In genomic region chr1:27940297-27940696, GRCh38 we compare ENCODE assay signal across 9 cellular contexts. TPM values are rescaled to one million over a fixed set of nuclear protein-coding genes. Genes with fewer than 3 reads are reported as not detected.
DNase-seq lines count a peak whose midpoint lies in the region; ATAC-seq lines count a peak whose summit lies in the region.
"Had no signal": no experiment of that assay in that cellular context is flagged by ENCODE, and none has a peak within 500 bp of the region (broad histone marks: within the 10 kb centered on the region; RNA-seq: fewer than 3 reads in every experiment).

No MANE protein-coding gene starts in this region.

- no peaks in the 10 kb centered on the region for H3K9me3 Mint-ChIP-seq in activated naive CD8-positive, alpha-beta T cell treated with anti-CD3 and anti-CD28 coated beads for 36 hours
- H3K9me3 Mint-ChIP-seq: brain had no signal

- peaks cover 8% of the 10 kb centered on the region for H3K27me3 Mint-ChIP-seq in activated naive CD8-positive, alpha-beta T cell treated with anti-CD3 and anti-CD28 coated beads for 36 hours

- H3K27ac Mint-ChIP-seq in activated naive CD8-positive, alpha-beta T cell treated with anti-CD3 and anti-CD28 coated beads for 36 hours: peak overlapping the region; percentile 61
- H3K27ac Mint-ChIP-seq: brain had no signal

- DNase-seq in NCI-H2196 (lab: John Stamatoyannopoulos, UW; ENCODE audit: unreplicated experiment) (peak; percentile 36), NCI-H2196 treated with DMSO at 0.1 percent for 48 hours (lab: John Stamatoyannopoulos, UW; ENCODE audit: unreplicated experiment) (no peak), T-helper 1 cell (peak; percentile 27 to 76 (median 59)), kidney tubule cell (ENCODE audit: low spot score) (peak; percentile 5), cerebellum (ENCODE audit: low spot score) (no peak)
- DNase-seq in activated naive CD8-positive, alpha-beta T cell treated with anti-CD3 and anti-CD28 coated beads for 36 hours: peak; percentile 62
- peak; percentile 39 to 63 for DNase-seq in stimulated activated CD8-positive, alpha-beta memory T cell treated with anti-CD3 and anti-CD28 coated beads, Interleukin-4, amount 100 ng/mL, for 1 hour (ENCODE audit: low read depth in 2 of 2, low spot score in 1 of 2)

- ATAC-seq in HG02623 (IDR thresholded peaks at IDR 0.05; ENCODE audit: unreplicated experiment): no peak

- no peak overlapping the region for H3K4me3 Mint-ChIP-seq in activated naive CD8-positive, alpha-beta T cell treated with anti-CD3 and anti-CD28 coated beads for 36 hours
- H3K4me3 Mint-ChIP-seq: brain had no signal

- no peaks in the 10 kb centered on the region for H3K36me3 Mint-ChIP-seq in activated naive CD8-positive, alpha-beta T cell treated with anti-CD3 and anti-CD28 coated beads for 36 hours
- H3K36me3 Mint-ChIP-seq: brain had no signal

- H3K4me1 Mint-ChIP-seq in activated naive CD8-positive, alpha-beta T cell treated with anti-CD3 and anti-CD28 coated beads for 36 hours: peaks cover 18% of the 10 kb centered on the region

RNA-seq across cellular contexts. Expression of gene SMPDL3B, which starts 5.5 kb away (rescaled TPM):
- under 1 TPM; 0.92 to 0.97 TPM for total RNA-seq in activated naive CD8-positive, alpha-beta T cell treated with anti-CD3 and anti-CD28 coated beads for 36 hours
- 0.73 TPM for total RNA-seq in cerebellum

RNA-seq across cellular contexts. Expression of gene XKR8, which starts 19.5 kb away (rescaled TPM):
- total RNA-seq in activated naive CD8-positive, alpha-beta T cell treated with anti-CD3 and anti-CD28 coated beads for 36 hours: 1 to 10 TPM; 4.1 to 4.4 TPM
- 3.4 TPM for total RNA-seq in cerebellum

RNA-seq across cellular contexts. Expression of gene RPA2, which starts 25.9 kb away (rescaled TPM):
- total RNA-seq in activated naive CD8-positive, alpha-beta T cell treated with anti-CD3 and anti-CD28 coated beads for 36 hours: 100 to 1,000 TPM in 1 of 2 experiments, 10 to 100 TPM in 1; 89.4 to 102 TPM
- total RNA-seq in cerebellum: 43.6 TPM

Comparison
In these comparisons a context has a peak if more than half of its experiments do, and no peak if none do; other contexts are left out.
1. DNase-seq: peak in NCI-H2196 (single experiment), T-helper 1 cell (5 of 5), activated naive CD8-positive, alpha-beta T cell treated with anti-CD3 and anti-CD28 coated beads for 36 hours (single experiment), kidney tubule cell (single experiment) and stimulated activated CD8-positive, alpha-beta memory T cell treated with anti-CD3 and anti-CD28 coated beads, Interleukin-4, amount 100 ng/mL, for 1 hour (2 of 2); none in NCI-H2196 treated with DMSO at 0.1 percent for 48 hours (single experiment) and cerebellum (single experiment).